In genomic region chr12:59624732-59625455, GRCh38 we compare ENCODE assay signal across 18 cellular contexts.
DNase-seq lines count a peak whose midpoint lies in the region; ATAC-seq lines count a peak whose summit lies in the region.
"Had no signal": no experiment of that assay in that cellular context is flagged by ENCODE, and none has a peak within 500 bp of the region (broad histone marks: within the 10 kb centered on the region; RNA-seq: fewer than 3 reads in every experiment).

No MANE protein-coding gene starts in this region.

- no peaks in the 10 kb centered on the region for H3K27me3 Mint-ChIP-seq in stimulated activated naive CD8-positive, alpha-beta T cell treated with anti-CD3 and anti-CD28 coated beads, Interleukin-15, amount 100 ng/mL, for 72 hours
- H3K27me3 Mint-ChIP-seq in stimulated activated naive B cell treated with anti-CD40 and anti-IgM and Interleukin-4, amounts not matched to agents 10 μg/mL and 1 μg/mL and 100 μg/mL, for 72 hours = no peaks in the 10 kb centered on the region

- DNase-seq in stimulated activated naive CD8-positive, alpha-beta T cell treated with anti-CD3 and anti-CD28 coated beads, Interleukin-15, Interleukin-2, amounts not matched to agents 100 U/mL and 50 U/mL, for 24 hours = no peak
- DNase-seq in stimulated activated naive CD8-positive, alpha-beta T cell treated with anti-CD3 and anti-CD28 coated beads, Interleukin-15, amount 100 ng/mL, for 72 hours = no peak
- DNase-seq in amniotic epithelial cell (ENCODE audit: low read depth) (peak; percentile 24), fibroblast of peridontal ligament (ENCODE audit: extremely low read depth) (peak; percentile 31), middle frontal gyrus (ENCODE audit: extremely low spot score, low spot score) (no peak), NCI-H748 treated with DMSO at 0.1 percent for 48 hours (lab: John Stamatoyannopoulos, UW) (no peak)
- no peak for DNase-seq in stimulated activated naive B cell treated with anti-CD40 and anti-IgM and Interleukin-4, amounts not matched to agents 10 μg/mL and 1 μg/mL and 100 μg/mL, for 72 hours
- no peak for DNase-seq in stimulated activated CD4-positive, alpha-beta T cell treated with anti-CD3 and anti-CD28 coated beads, Interleukin-2, amount 100 ng/mL, for 24 hours
- DNase-seq: EL, HCEC 1CT, IMR-90, NCI-H1105 treated with DMSO at 0.1 percent for 48 hours, NCI-H1694, NCI-H2081, NCI-H446, NCI-H526, SHP77 had no signal

- ATAC-seq in stimulated activated naive CD8-positive, alpha-beta T cell treated with anti-CD3 and anti-CD28 coated beads, Interleukin-15, Interleukin-2, amounts not matched to agents 100 U/mL and 50 U/mL, for 24 hours = peak; percentile 28
- ATAC-seq in stimulated activated naive CD8-positive, alpha-beta T cell treated with anti-CD3 and anti-CD28 coated beads, Interleukin-15, amount 100 ng/mL, for 72 hours = no peak
- ATAC-seq in stimulated activated naive B cell treated with anti-CD40 and anti-IgM and Interleukin-4, amounts not matched to agents 10 μg/mL and 1 μg/mL and 100 μg/mL, for 72 hours (replicated peaks) = peak; percentile 64 to 77

- H3K27ac Mint-ChIP-seq in stimulated activated naive CD8-positive, alpha-beta T cell treated with anti-CD3 and anti-CD28 coated beads, Interleukin-15, amount 100 ng/mL, for 72 hours = no peak overlapping the region
- H3K27ac Mint-ChIP-seq in stimulated activated naive B cell treated with anti-CD40 and anti-IgM and Interleukin-4, amounts not matched to agents 10 μg/mL and 1 μg/mL and 100 μg/mL, for 72 hours = no peak overlapping the region
- H3K27ac Mint-ChIP-seq: CD14-positive monocyte had no signal

- peaks cover 49% of the 10 kb centered on the region for H3K4me1 Mint-ChIP-seq in stimulated activated naive CD8-positive, alpha-beta T cell treated with anti-CD3 and anti-CD28 coated beads, Interleukin-15, amount 100 ng/mL, for 72 hours
- H3K4me1 Mint-ChIP-seq in stimulated activated naive B cell treated with anti-CD40 and anti-IgM and Interleukin-4, amounts not matched to agents 10 μg/mL and 1 μg/mL and 100 μg/mL, for 72 hours = peaks cover 29 to 47% of the 10 kb centered on the region in 2 donors

- H3K9me3 Mint-ChIP-seq in stimulated activated naive CD8-positive, alpha-beta T cell treated with anti-CD3 and anti-CD28 coated beads, Interleukin-15, amount 100 ng/mL, for 72 hours = no peaks in the 10 kb centered on the region
- H3K9me3 Mint-ChIP-seq in stimulated activated naive B cell treated with anti-CD40 and anti-IgM and Interleukin-4, amounts not matched to agents 10 μg/mL and 1 μg/mL and 100 μg/mL, for 72 hours = peaks cover 0 to 2% of the 10 kb centered on the region in 2 donors

- peaks cover 7 to 10% of the 10 kb centered on the region in 2 donors for H3K36me3 Mint-ChIP-seq in stimulated activated naive B cell treated with anti-CD40 and anti-IgM and Interleukin-4, amounts not matched to agents 10 μg/mL and 1 μg/mL and 100 μg/mL, for 72 hours

- no peak overlapping the region for H3K4me3 Mint-ChIP-seq in stimulated activated naive CD8-positive, alpha-beta T cell treated with anti-CD3 and anti-CD28 coated beads, Interleukin-15, amount 100 ng/mL, for 72 hours
- H3K4me3 Mint-ChIP-seq in stimulated activated naive B cell treated with anti-CD40 and anti-IgM and Interleukin-4, amounts not matched to agents 10 μg/mL and 1 μg/mL and 100 μg/mL, for 72 hours = no peak overlapping the region
- H3K4me3 Mint-ChIP-seq: CD14-positive monocyte had no signal

Comparison
In these comparisons a context has a peak if more than half of its experiments do, and no peak if none do; other contexts are left out.
1. DNase-seq: peak in amniotic epithelial cell (single experiment) and fibroblast of peridontal ligament (single experiment); none in stimulated activated naive CD8-positive, alpha-beta T cell treated with anti-CD3 and anti-CD28 coated beads, Interleukin-15, Interleukin-2, amounts not matched to agents 100 U/mL and 50 U/mL, for 24 hours (single experiment), stimulated activated naive CD8-positive, alpha-beta T cell treated with anti-CD3 and anti-CD28 coated beads, Interleukin-15, amount 100 ng/mL, for 72 hours (0 of 2), stimulated activated naive B cell treated with anti-CD40 and anti-IgM and Interleukin-4, amounts not matched to agents 10 μg/mL and 1 μg/mL and 100 μg/mL, for 72 hours (single experiment), stimulated activated CD4-positive, alpha-beta T cell treated with anti-CD3 and anti-CD28 coated beads, Interleukin-2, amount 100 ng/mL, for 24 hours (0 of 2), middle frontal gyrus (single experiment) and NCI-H748 treated with DMSO at 0.1 percent for 48 hours (single experiment).